In the genomic region with DNA sequence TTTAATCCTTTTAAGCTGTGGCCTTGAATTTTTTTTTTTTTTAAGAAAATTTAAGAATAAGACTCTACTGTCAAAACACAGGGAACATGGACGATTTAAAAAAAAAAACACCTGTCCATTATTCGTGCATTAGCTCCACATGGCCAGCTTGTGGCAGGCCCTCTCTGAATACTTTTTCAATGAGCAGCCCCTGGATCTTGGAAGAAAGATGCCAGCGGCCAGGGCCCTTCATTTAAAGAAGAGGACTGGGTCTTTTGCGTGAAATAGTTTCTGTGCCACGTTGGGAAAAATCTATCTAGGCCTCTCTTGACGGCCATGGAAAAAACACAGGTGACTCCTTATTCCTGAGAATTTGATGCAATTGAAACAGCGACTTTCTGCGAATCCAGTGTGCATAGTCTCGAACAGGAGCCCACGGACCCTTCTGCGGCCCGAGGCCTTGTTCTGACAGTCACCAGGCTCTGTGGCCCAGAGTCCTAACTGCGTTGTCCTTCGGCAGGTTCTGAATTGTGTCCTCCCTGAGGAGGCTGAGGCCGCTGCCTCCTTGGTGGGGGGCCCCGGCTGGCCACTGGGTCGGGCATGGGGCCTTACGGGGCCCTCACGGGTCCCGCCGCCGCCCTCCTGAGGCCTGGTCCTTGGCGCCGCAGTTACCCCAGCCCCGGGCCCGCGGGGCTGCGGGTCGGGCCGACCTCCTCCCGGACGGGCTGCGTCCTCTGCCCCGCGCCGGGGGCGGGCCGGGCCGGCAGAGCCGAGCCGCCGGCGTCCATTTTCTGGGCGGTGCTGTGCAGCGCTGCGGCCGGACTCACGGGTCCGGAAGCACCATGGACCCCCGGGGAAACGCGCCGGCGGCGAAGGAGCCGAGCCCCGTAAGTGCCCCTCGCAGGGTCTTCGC, we compare ENCODE assay signal across 1 cellular context.
TF ChIP-seq lines count a peak whose summit lies in the region.

No MANE protein-coding gene starts in this region.

TF ChIP-seq in HepG2, 621 proteins besides CTCF, POLR2A, EP300 and RAD21 (continued from another document):
- TF ChIP-seq IRX3 (CRISPR knock-in tag; IDR thresholded peaks at IDR 0.05; ENCODE audit: borderline replicate concordance, low read depth) (no peak), ZBTB3 (CRISPR knock-in tag; IDR thresholded peaks at IDR 0.05; ENCODE audit: borderline replicate concordance, low read depth) (0 out of 2 replicates have a peak, but pooled peaks have one; percentile 37), GATAD2A (CRISPR knock-in tag; IDR thresholded peaks at IDR 0.05) (0 out of 2 replicates have a peak, but pooled peaks have one; percentile 6)
